ENCODE assay signal across 8 cellular contexts in the genomic region with DNA sequence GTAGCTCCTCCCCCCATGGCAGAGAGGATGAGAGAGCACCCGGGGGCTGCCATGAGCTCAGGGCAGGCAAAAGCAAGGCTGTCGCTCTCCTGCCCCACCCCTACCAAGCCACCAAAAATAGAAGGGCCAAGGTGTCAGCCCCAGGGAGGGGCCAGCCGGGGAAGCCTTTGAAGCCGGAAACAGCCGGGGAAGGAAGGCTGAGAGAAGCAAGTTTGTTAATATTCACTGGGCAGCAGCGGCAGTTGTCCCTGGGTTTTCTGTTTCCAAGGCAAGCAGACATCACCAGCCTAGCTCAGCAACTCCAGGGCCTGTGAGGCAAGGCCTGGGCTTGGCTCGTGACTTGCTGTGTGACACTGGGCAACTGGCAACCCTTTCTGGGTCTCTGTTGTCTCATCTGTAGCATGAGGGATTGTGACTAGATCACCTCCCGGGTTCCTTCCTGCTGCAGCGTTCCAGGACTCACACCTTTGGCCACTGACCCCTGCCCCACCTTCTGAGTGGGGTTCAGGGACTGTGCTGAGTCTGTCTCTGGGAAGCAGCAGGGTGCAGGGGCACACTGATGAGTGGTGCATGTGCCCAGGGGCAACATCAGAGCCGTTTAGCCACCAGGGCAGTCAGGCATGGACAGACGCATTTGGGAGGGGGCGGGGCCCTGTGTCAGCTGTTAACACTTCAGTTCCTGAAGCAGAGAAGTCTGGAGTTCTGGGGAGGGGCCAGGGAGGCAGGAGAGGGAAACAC. TPM values are rescaled to one million over a fixed set of nuclear protein-coding genes. Genes with fewer than 3 reads are reported as not detected.
DNase-seq lines count a peak whose midpoint lies in the region; ATAC-seq, FAIRE-seq and TF ChIP-seq lines count a peak whose summit lies in the region.

No MANE protein-coding gene starts in this region.

- peak overlapping the region; percentile 61 for H3K4me3 Mint-ChIP-seq in activated naive CD8-positive, alpha-beta T cell treated with anti-CD3 and anti-CD28 coated beads, Interleukin-2, amount 50 U/mL, for 24 hours

- peak overlapping the region; percentile 50 for H3K4me2 ChIP-seq in SU-DHL-6 (ENCODE audit: low read depth, low read length, poor library complexity, severe bottlenecking)

- H3K4me3 ChIP-seq in SU-DHL-6 (ENCODE audit: insufficient read depth, low read length, poor library complexity, severe bottlenecking), result peak overlapping the region; percentile 13
- H3K4me3 ChIP-seq in lower lobe of right lung, result peak overlapping the region; percentile 19

- TF ChIP-seq POLR2A in H54 (IDR thresholded peaks at IDR 0.05; ENCODE audit: low read depth, low read length), result no peak

- H2AFZ ChIP-seq in SU-DHL-6 (ENCODE audit: low read depth, low read length, severe bottlenecking), result peak overlapping the region; percentile 31

- FAIRE-seq in H54 (lab: Jason Lieb, UNC), result no peak

- peak overlapping the region; percentile 36; the same call in 1 of the 2 replicates for H3K9ac ChIP-seq in SU-DHL-6 (ENCODE audit: low read length)

- peak overlapping the region; percentile 68 for H3K27ac Mint-ChIP-seq in activated naive CD8-positive, alpha-beta T cell treated with anti-CD3 and anti-CD28 coated beads, Interleukin-2, amount 50 U/mL, for 24 hours

- ATAC-seq in HG03039 (IDR thresholded peaks at IDR 0.05; ENCODE audit: unreplicated experiment) (peak; percentile 61), lower lobe of right lung (peak; percentile 69 to 72)
- peak; percentile 90 for ATAC-seq in activated naive CD8-positive, alpha-beta T cell treated with anti-CD3 and anti-CD28 coated beads, Interleukin-2, amount 50 U/mL, for 24 hours

- no peaks in the 10 kb centered on the region for H3K9me2 ChIP-seq in SU-DHL-6 (replicated peaks; ENCODE audit: insufficient read depth, low read length)

- no peaks in the 10 kb centered on the region for H4K20me1 ChIP-seq in SU-DHL-6 (ENCODE audit: low read depth, low read length)

- H3K9me3 Mint-ChIP-seq in activated naive CD8-positive, alpha-beta T cell treated with anti-CD3 and anti-CD28 coated beads, Interleukin-2, amount 50 U/mL, for 24 hours, result no peaks in the 10 kb centered on the region

- no peaks in the 10 kb centered on the region for H3K27me3 Mint-ChIP-seq in activated naive CD8-positive, alpha-beta T cell treated with anti-CD3 and anti-CD28 coated beads, Interleukin-2, amount 50 U/mL, for 24 hours

- H3K9me3 ChIP-seq in SU-DHL-6 (ENCODE audit: insufficient read depth, low read length) (no peaks in the 10 kb centered on the region), lower lobe of right lung (no peaks in the 10 kb centered on the region)

- no peaks in the 10 kb centered on the region for H3K79me2 ChIP-seq in SU-DHL-6 (ENCODE audit: insufficient read depth, low read length)

- H3K4me1 Mint-ChIP-seq in activated naive CD8-positive, alpha-beta T cell treated with anti-CD3 and anti-CD28 coated beads, Interleukin-2, amount 50 U/mL, for 24 hours, result peaks cover 22% of the 10 kb centered on the region

- intact Hi-C loops in lower lobe of right lung (cut with DNase I), result no loop called here

- no peaks in the 10 kb centered on the region for H3K36me3 Mint-ChIP-seq in activated naive CD8-positive, alpha-beta T cell treated with anti-CD3 and anti-CD28 coated beads, Interleukin-2, amount 50 U/mL, for 24 hours (ENCODE audit: low read depth)

- H3K27me3 ChIP-seq in SU-DHL-6 (ENCODE audit: low read length) (no peaks in the 10 kb centered on the region), lower lobe of right lung (ENCODE audit: low read depth) (peaks cover 3% of the 10 kb centered on the region)

- TF ChIP-seq CTCF in SU-DHL-6 (IDR thresholded peaks at IDR 0.05; ENCODE audit: insufficient read depth, low read length, poor library complexity, severe bottlenecking) (no peak), lower lobe of right lung (IDR thresholded peaks at IDR 0.05) (no peak)

- H3K27ac ChIP-seq in SU-DHL-6 (ENCODE audit: low read depth, low read length), result peak overlapping the region; percentile 62
- peak overlapping the region; percentile 11 for H3K27ac ChIP-seq in lower lobe of right lung

- H3K4me1 ChIP-seq in lower lobe of right lung, result peaks cover 24% of the 10 kb centered on the region

- DNase-seq in NCI-H1694 treated with DMSO at 0.1 percent for 48 hours (lab: John Stamatoyannopoulos, UW), result peak; percentile 15
- DNase-seq in NCI-H1694 (lab: John Stamatoyannopoulos, UW), result no peak
- peak; percentile 66 for DNase-seq in activated naive CD8-positive, alpha-beta T cell treated with anti-CD3 and anti-CD28 coated beads, Interleukin-2, amount 50 U/mL, for 24 hours
- DNase-seq in lower lobe of right lung, result no peak
- DNase-seq in stimulated activated CD8-positive, alpha-beta memory T cell treated with anti-CD3 and anti-CD28 coated beads, Interleukin-15, amount 100 ng/mL, for 48 hours (ENCODE audit: low read depth in 2 of 2), result peak; percentile 34 to 36
- no peak for DNase-seq in H54 (ENCODE audit: insufficient read length, low spot score)

- H3K36me3 ChIP-seq in SU-DHL-6 (ENCODE audit: low read length), result no peaks in the 10 kb centered on the region
- H3K36me3 ChIP-seq in lower lobe of right lung, result no peaks in the 10 kb centered on the region

- H3F3A ChIP-seq in SU-DHL-6 (ENCODE audit: insufficient read depth), result no peaks in the 10 kb centered on the region

RNA-seq across cellular contexts. Expression of a gene that starts 24.3 kb away (rescaled TPM):
- 1.6 TPM for total RNA-seq in lower lobe of right lung

RNA-seq across cellular contexts. Expression of a gene that starts 53.4 kb away (rescaled TPM):
- total RNA-seq in lower lobe of right lung, result not detected

Comparison
In these comparisons a context has a peak if more than half of its experiments do, and no peak if none do; other contexts are left out.
1. DNase-seq: peak in NCI-H1694 treated with DMSO at 0.1 percent for 48 hours (single experiment), activated naive CD8-positive, alpha-beta T cell treated with anti-CD3 and anti-CD28 coated beads, Interleukin-2, amount 50 U/mL, for 24 hours (single experiment) and stimulated activated CD8-positive, alpha-beta memory T cell treated with anti-CD3 and anti-CD28 coated beads, Interleukin-15, amount 100 ng/mL, for 48 hours (2 of 2); none in NCI-H1694 (single experiment), lower lobe of right lung (single experiment) and H54 (single experiment).
2. Peak in every context shown above with its lines, with median percentiles within 50 percentile points of each other: ATAC-seq.